Comparison of ENCODE assay signal across 14 cellular contexts in the genomic region with DNA sequence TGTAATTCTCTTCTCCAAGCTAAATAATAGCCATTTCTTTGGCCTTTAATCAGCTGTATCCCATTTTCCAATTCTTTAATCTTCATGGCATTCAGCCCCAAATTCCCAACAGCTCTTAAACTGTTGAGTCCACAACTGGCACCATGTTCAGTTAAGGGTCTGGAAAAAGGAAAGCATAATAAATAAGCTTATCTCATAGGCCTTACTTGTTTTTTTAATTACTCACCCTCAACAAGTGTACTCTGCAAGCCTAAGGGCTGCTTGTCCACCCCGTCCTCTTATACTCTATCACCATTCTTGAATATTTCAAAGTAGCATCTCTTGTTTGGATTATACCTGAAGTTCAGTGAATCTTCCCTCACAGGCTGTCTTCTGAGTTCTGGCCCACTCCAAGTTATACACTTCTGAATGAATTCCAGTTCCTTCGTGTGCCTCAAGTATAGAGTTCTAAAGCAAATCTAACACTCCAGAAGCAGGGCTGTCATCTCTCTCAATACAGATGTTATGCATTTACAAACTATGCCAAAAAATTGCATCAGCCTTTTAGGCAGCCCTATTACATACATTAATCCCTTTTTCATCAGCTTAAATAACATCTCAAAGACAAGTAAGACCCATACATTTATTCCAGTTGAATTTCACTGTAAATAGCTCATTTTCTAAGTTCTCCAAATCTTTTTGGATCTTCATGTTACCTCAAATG.
"Had no signal": no experiment of that assay in that cellular context is flagged by ENCODE, and none has a peak within 500 bp of the region (broad histone marks: within the 10 kb centered on the region; RNA-seq: fewer than 3 reads in every experiment).

No MANE protein-coding gene starts in this region.

- H3K4me1 ChIP-seq: lower lobe of right lung, right lobe of liver had no signal

- DNase-seq: activated CD4-positive, alpha-beta T cell treated with anti-CD3 and anti-CD28 coated beads, Interleukin-2, amount 50 U/mL, for 1 hour; activated naive CD4-positive, alpha-beta T cell treated with anti-CD3 and anti-CD28 coated beads for 36 hours; activated T-cell treated with anti-CD3 and anti-CD28 coated beads for 4 hours; foreskin melanocyte; head of caudate nucleus; left cardiac atrium; lower lobe of right lung; naive B cell; right lobe of liver; stimulated activated CD4-positive, alpha-beta T cell treated with anti-CD3 and anti-CD28 coated beads, Interleukin-2, amount 100 ng/mL, for 24 hours; stimulated activated naive B cell treated with anti-CD40 and anti-IgM and Interleukin-4, amounts not matched to agents 10 μg/mL and 1 μg/mL and 100 μg/mL, for 72 hours had no signal

- H3K9me3 ChIP-seq: right lobe of liver had no signal

- H3K36me3 ChIP-seq: lower lobe of right lung, right lobe of liver had no signal

- H3K27me3 ChIP-seq: right lobe of liver had no signal

- H3K36me3 Mint-ChIP-seq: naive B cell; stimulated activated naive B cell treated with anti-CD40 and anti-IgM and Interleukin-4, amounts not matched to agents 10 μg/mL and 1 μg/mL and 100 μg/mL, for 72 hours had no signal

- H3K4me3 Mint-ChIP-seq: activated naive CD4-positive, alpha-beta T cell treated with anti-CD3 and anti-CD28 coated beads for 36 hours; activated T-helper 17 cell treated with anti-CD3 and anti-CD28 coated beads, Interleukin-2, amount 50 U/mL, for 72 hours; naive B cell; stimulated activated naive B cell treated with anti-CD40 and anti-IgM and Interleukin-4, amounts not matched to agents 10 μg/mL and 1 μg/mL and 100 μg/mL, for 72 hours; T-helper 2 cell treated with Interferon-gamma antibody and Interleukin-4, amounts not matched to agents 5 μg/mL and 100 μg/mL, for 36 hours; type B pancreatic cell had no signal

- ATAC-seq: activated T-helper 17 cell treated with anti-CD3 and anti-CD28 coated beads, Interleukin-2, amount 50 U/mL, for 72 hours; lower lobe of right lung; right lobe of liver; stimulated activated naive B cell treated with anti-CD40 and anti-IgM and Interleukin-4, amounts not matched to agents 10 μg/mL and 1 μg/mL and 100 μg/mL, for 72 hours had no signal

- H3K4me1 Mint-ChIP-seq: activated T-helper 17 cell treated with anti-CD3 and anti-CD28 coated beads, Interleukin-2, amount 50 U/mL, for 72 hours; naive B cell; stimulated activated naive B cell treated with anti-CD40 and anti-IgM and Interleukin-4, amounts not matched to agents 10 μg/mL and 1 μg/mL and 100 μg/mL, for 72 hours had no signal

- H3K4me3 ChIP-seq: lower lobe of right lung, right lobe of liver had no signal

- H3K27me3 Mint-ChIP-seq: activated T-helper 17 cell treated with anti-CD3 and anti-CD28 coated beads, Interleukin-2, amount 50 U/mL, for 72 hours; naive B cell; stimulated activated naive B cell treated with anti-CD40 and anti-IgM and Interleukin-4, amounts not matched to agents 10 μg/mL and 1 μg/mL and 100 μg/mL, for 72 hours; type B pancreatic cell had no signal

- H3K27ac ChIP-seq: lower lobe of right lung, right lobe of liver had no signal

- H3K27ac Mint-ChIP-seq: activated naive CD4-positive, alpha-beta T cell treated with anti-CD3 and anti-CD28 coated beads for 36 hours; activated T-helper 17 cell treated with anti-CD3 and anti-CD28 coated beads, Interleukin-2, amount 50 U/mL, for 72 hours; naive B cell; stimulated activated naive B cell treated with anti-CD40 and anti-IgM and Interleukin-4, amounts not matched to agents 10 μg/mL and 1 μg/mL and 100 μg/mL, for 72 hours; T-helper 2 cell treated with Interferon-gamma antibody and Interleukin-4, amounts not matched to agents 5 μg/mL and 100 μg/mL, for 36 hours; type B pancreatic cell had no signal
